ENCODE assay signal across 13 cellular contexts in genomic region chr7:87354749-87355148, GRCh38.
DNase-seq lines count a peak whose midpoint lies in the region.
"Had no signal": no experiment of that assay in that cellular context is flagged by ENCODE, and none has a peak within 500 bp of the region (broad histone marks: within the 10 kb centered on the region; RNA-seq: fewer than 3 reads in every experiment).

No MANE protein-coding gene starts in this region.

- DNase-seq in NCI-H748 (lab: John Stamatoyannopoulos, UW; ENCODE audit: unreplicated experiment) (peak; percentile 13), NCI-H748 treated with DMSO at 0.1 percent for 48 hours (lab: John Stamatoyannopoulos, UW) (no peak), RPMI8226 (peak; percentile 40), left kidney (ENCODE audit: low read depth, low spot score) (peak; percentile 31), AG20443 (ENCODE audit: low spot score) (no peak), NCI-H1105 (lab: John Stamatoyannopoulos, UW) (no peak)
- DNase-seq in NK-92 treated with Interleukin-12 subunit alpha and Interleukin-12 subunit beta, amount 100 ng/mL, for 24 hours (lab: John Stamatoyannopoulos, UW) = no peak
- DNase-seq: activated CD4-positive, alpha-beta memory T cell treated with anti-CD3 and anti-CD28 coated beads for 36 hours; right cardiac atrium; stimulated activated CD4-positive, alpha-beta T cell treated with anti-CD3 and anti-CD28 coated beads, Interleukin-4, amount 100 ng/mL, for 24 hours; trophoblast cell had no signal

- 0 out of 2 replicates have a peak overlapping the region, but pooled peaks have one; percentile 21 for H3K4me3 ChIP-seq in HUES48 (ENCODE audit: low read depth, low read length)

- H3K36me3 ChIP-seq in HUES48 (ENCODE audit: control insufficient read depth, insufficient read depth, low read length) = peaks cover 34% of the 10 kb centered on the region
- H3K36me3 ChIP-seq: neutrophil had no signal

- H3K9ac ChIP-seq in HUES48 (ENCODE audit: low read depth, low read length) = no peak overlapping the region

- H3K27me3 ChIP-seq in HUES48 (ENCODE audit: control insufficient read depth, insufficient read depth, low read length) = no peaks in the 10 kb centered on the region
- H3K27me3 ChIP-seq: neutrophil had no signal

- no peaks in the 10 kb centered on the region for H3K4me1 ChIP-seq in HUES48 (ENCODE audit: control insufficient read depth, insufficient read depth, low read length)

- H3K27ac ChIP-seq in HUES48 (ENCODE audit: low read depth, low read length) = no peak overlapping the region
- H3K27ac ChIP-seq: neutrophil had no signal

- peaks cover 63% of the 10 kb centered on the region for H3K9me3 ChIP-seq in HUES48 (ENCODE audit: control insufficient read depth, insufficient read depth, low read length)

Comparison
In these comparisons a context has a peak if more than half of its experiments do, and no peak if none do; other contexts are left out.
1. DNase-seq: peak in NCI-H748 (single experiment), RPMI8226 (single experiment) and left kidney (single experiment); none in NCI-H748 treated with DMSO at 0.1 percent for 48 hours (single experiment), AG20443 (single experiment), NK-92 treated with Interleukin-12 subunit alpha and Interleukin-12 subunit beta, amount 100 ng/mL, for 24 hours (single experiment) and NCI-H1105 (single experiment).